Comparison of ENCODE assay signal across 10 cellular contexts in genomic region chr7:150992833-150993302, GRCh38. TPM values are rescaled to one million over a fixed set of nuclear protein-coding genes. Genes with fewer than 3 reads are reported as not detected.
DNase-seq lines count a peak whose midpoint lies in the region; ATAC-seq, FAIRE-seq and TF ChIP-seq lines count a peak whose summit lies in the region.
"Had no signal": no experiment of that assay in that cellular context is flagged by ENCODE, and none has a peak within 500 bp of the region (broad histone marks: within the 10 kb centered on the region; RNA-seq: fewer than 3 reads in every experiment).

No MANE protein-coding gene starts in this region.

- H2AK5ac ChIP-seq in H9 (ENCODE audit: insufficient read length, low read length): no peak overlapping the region

- no peak overlapping the region for H3K14ac ChIP-seq in H9 (ENCODE audit: insufficient read depth, low read length)

- H3K4me2 ChIP-seq in H9 (ENCODE audit: insufficient read depth, insufficient read length, low read length): no peak overlapping the region

- no peaks in the 10 kb centered on the region for H3K36me3 ChIP-seq in Peyer's patch
- H3K36me3 ChIP-seq: thyroid gland had no signal

- ATAC-seq in SK-N-SH treated with all-trans-retinoic acid at 6 μM for 48 hours: peak; percentile 83
- no peak for ATAC-seq in HG02970 (IDR thresholded peaks at IDR 0.05; ENCODE audit: low FRiP score, unreplicated experiment)

- no peak overlapping the region for H4K8ac ChIP-seq in H9 (replicated peaks; ENCODE audit: insufficient read length, low read depth, low read length)

- no peak for TF ChIP-seq CTCF in H9 (conservative IDR thresholded peaks at IDR 0.05)
- no peak for TF ChIP-seq CTCF in Peyer's patch (IDR thresholded peaks at IDR 0.05)

- H4K5ac ChIP-seq in H9 (ENCODE audit: insufficient read length, low read depth, low read length): no peak overlapping the region

- no peaks in the 10 kb centered on the region for H3K79me2 ChIP-seq in H9 (ENCODE audit: insufficient read depth, low read length)

- no peak overlapping the region for H3K4me3 ChIP-seq in Peyer's patch
- H3K4me3 ChIP-seq: thyroid gland had no signal

- H3K79me1 ChIP-seq in H9 (ENCODE audit: insufficient read depth, low read depth, low read length, poor library complexity, severe bottlenecking): no peaks in the 10 kb centered on the region

- H3K23ac ChIP-seq in H9 (ENCODE audit: insufficient read length, low read depth, low read length): no peak overlapping the region

- peaks cover 0 to 12% (median 5%) of the 10 kb centered on the region in 3 experiments; a peak in 4 of 7 replicates for H3K36me3 Mint-ChIP-seq in H9 (ENCODE audit: insufficient read depth in 1 of 3, low read depth in 3 of 3)

- peaks cover 9 to 39% of the 10 kb centered on the region in 2 experiments for H3K4me1 Mint-ChIP-seq in H9

- no peak overlapping the region for H3K56ac ChIP-seq in H9 (ENCODE audit: insufficient read length, low read depth, low read length)

- no peak for TF ChIP-seq POLR2A in Peyer's patch (IDR thresholded peaks at IDR 0.05)

- no peaks in the 10 kb centered on the region; the same call in 1 of the 2 replicates for H3K27me3 ChIP-seq in H9 (ENCODE audit: insufficient read depth, low read length)
- H3K27me3 ChIP-seq in Peyer's patch: no peaks in the 10 kb centered on the region
- H3K27me3 ChIP-seq: thyroid gland had no signal

- H3K27ac Mint-ChIP-seq in H9: peak overlapping the region in 1 of 3 experiments; percentile 91; a peak in 3 of 7 replicates

- H3K4me3 Mint-ChIP-seq in H9: peak overlapping the region in 1 of 2 experiments; percentile 50; a peak in 1 of 5 replicates

- no peaks in the 10 kb centered on the region for H4K20me1 ChIP-seq in H9 (ENCODE audit: control insufficient read depth, insufficient read depth, insufficient read length)

- H3K4ac ChIP-seq in H9 (ENCODE audit: low read depth, low read length): no peak overlapping the region

- peaks cover 21% of the 10 kb centered on the region for H3K27me3 Mint-ChIP-seq in H9 (ENCODE audit: low read depth)

- WGBS in H9 (ENCODE audit: extremely low coverage, insufficient read length, low lambda C conversion rate): no CpG with 5 or more reads among the region's 5 CpGs

- no peak overlapping the region for H3K27ac ChIP-seq in H9 (ENCODE audit: insufficient read length, low read depth, low read length)
- peak overlapping the region in 2 of 4 donors; percentile 22 to 43 for H3K27ac ChIP-seq in Peyer's patch

- no peak for FAIRE-seq in HTR-8/SVneo (lab: Jason Lieb, UNC)
- FAIRE-seq: keratinocyte had no signal

- no peak overlapping the region for H2BK12ac ChIP-seq in H9 (ENCODE audit: insufficient read length, low read depth, low read length)

- H3K23me2 ChIP-seq in H9 (ENCODE audit: insufficient read length, low read depth, low read length, poor library complexity, severe bottlenecking): no peaks in the 10 kb centered on the region

- no peak overlapping the region for H2AFZ ChIP-seq in H9 (ENCODE audit: low read length)

- no peak overlapping the region for H2BK5ac ChIP-seq in H9 (ENCODE audit: insufficient read length, low read length)

- H3K9me3 ChIP-seq in H9 (ENCODE audit: control insufficient read depth, low read depth, low read length): no peaks in the 10 kb centered on the region
- H3K9me3 ChIP-seq in Peyer's patch: peaks cover 0 to 10% (median 3%) of the 10 kb centered on the region in 4 donors
- H3K9me3 ChIP-seq: thyroid gland had no signal

- H3K18ac ChIP-seq in H9 (ENCODE audit: insufficient read length, low read depth, low read length): no peak overlapping the region

- H3K4me1 ChIP-seq in H9 (ENCODE audit: insufficient read depth, low read length) (no peaks in the 10 kb centered on the region; the same call in 1 of the 2 replicates), Peyer's patch (peaks cover 0 to 11% (median 4%) of the 10 kb centered on the region in 4 donors)
- H3K4me1 ChIP-seq: thyroid gland had no signal

- peaks cover 9 to 15% of the 10 kb centered on the region in 2 experiments for H3K9me3 Mint-ChIP-seq in H9

- no peak overlapping the region for H2BK120ac ChIP-seq in H9 (ENCODE audit: low read depth, low read length, poor library complexity, severe bottlenecking)

- no peak overlapping the region for H3T11ph ChIP-seq in H9 (ENCODE audit: low read length)

- no peak overlapping the region for H2BK15ac ChIP-seq in H9 (ENCODE audit: low read depth, low read length)

- no peak overlapping the region for H2BK20ac ChIP-seq in H9 (ENCODE audit: low read depth, low read length, poor library complexity, severe bottlenecking)

- H3K9ac ChIP-seq in H9 (ENCODE audit: extremely low read depth, insufficient read length, low read length): no peak overlapping the region

- no peak overlapping the region for H4K91ac ChIP-seq in H9 (ENCODE audit: insufficient read length, low read depth, low read length)

- DNase-seq in COLO668 (lab: John Stamatoyannopoulos, UW; ENCODE audit: unreplicated experiment) (peak; percentile 35), H9 (peak; percentile 91), islet precursor cell (peak; percentile 87), HTR-8/SVneo (ENCODE audit: insufficient read length, low spot score) (no peak), epidermal melanocyte (ENCODE audit: insufficient read length, low spot score) (no peak), Peyer's patch (no peak)

TF ChIP-seq in SK-N-SH treated with all-trans-retinoic acid at 6 μM for 48 hours, 23 proteins besides CTCF, POLR2A, EP300 and RAD21 (continues in another document):
- TF ChIP-seq CSDC2 (CRISPR knock-in tag; IDR thresholded peaks at IDR 0.05) (no peak), ZC3H10 (CRISPR knock-in tag; IDR thresholded peaks at IDR 0.05) (no peak), ISL1 (CRISPR knock-in tag; IDR thresholded peaks at IDR 0.05) (no peak), ZNF565 (CRISPR knock-in tag; conservative IDR thresholded peaks at IDR 0.05; ENCODE audit: low read depth) (no peak), ZFP30 (CRISPR knock-in tag; IDR thresholded peaks at IDR 0.05) (no peak), CREB5 (CRISPR knock-in tag; IDR thresholded peaks at IDR 0.05; ENCODE audit: low read depth) (no peak), POU6F1 (CRISPR knock-in tag; IDR thresholded peaks at IDR 0.05; ENCODE audit: borderline replicate concordance, low read depth) (no peak), ZNF8 (CRISPR knock-in tag; IDR thresholded peaks at IDR 0.05) (no peak), ARNTL (CRISPR knock-in tag; IDR thresholded peaks at IDR 0.05; ENCODE audit: borderline replicate concordance, low read depth) (no peak), TOX (CRISPR knock-in tag; IDR thresholded peaks at IDR 0.05; ENCODE audit: borderline replicate concordance) (no peak)
- TF ChIP-seq, protein P1, sequence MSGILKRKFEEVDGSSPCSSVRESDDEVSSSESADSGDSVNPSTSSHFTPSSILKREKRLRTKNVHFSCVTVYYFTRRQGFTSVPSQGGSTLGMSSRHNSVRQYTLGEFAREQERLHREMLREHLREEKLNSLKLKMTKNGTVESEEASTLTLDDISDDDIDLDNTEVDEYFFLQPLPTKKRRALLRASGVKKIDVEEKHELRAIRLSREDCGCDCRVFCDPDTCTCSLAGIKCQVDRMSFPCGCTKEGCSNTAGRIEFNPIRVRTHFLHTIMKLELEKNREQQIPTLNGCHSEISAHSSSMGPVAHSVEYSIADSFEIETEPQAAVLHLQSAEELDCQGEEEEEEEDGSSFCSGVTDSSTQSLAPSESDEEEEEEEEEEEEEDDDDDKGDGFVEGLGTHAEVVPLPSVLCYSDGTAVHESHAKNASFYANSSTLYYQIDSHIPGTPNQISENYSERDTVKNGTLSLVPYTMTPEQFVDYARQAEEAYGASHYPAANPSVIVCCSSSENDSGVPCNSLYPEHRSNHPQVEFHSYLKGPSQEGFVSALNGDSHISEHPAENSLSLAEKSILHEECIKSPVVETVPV (CRISPR knock-in tag; IDR thresholded peaks at IDR 0.05): no peak

RNA-seq across cellular contexts. Expression of gene NOS3, which starts 2.1 kb away (rescaled TPM):
- total RNA-seq in H9 (2021): 4.5 and 4.7 TPM in 2 replicates
- 10 to 100 TPM in 1 of 4 donors, 1 to 10 TPM in 3; 1.2 to 18.2 (median 5.4) TPM for total RNA-seq in Peyer's patch

RNA-seq across cellular contexts. Expression of gene KCNH2, which starts 14.7 kb away (rescaled TPM):
- 4.3 and 4.5 TPM in 2 replicates for total RNA-seq in H9 (2021)
- total RNA-seq in Peyer's patch: 1 to 10 TPM; 2.4 to 8.5 (median 3.4) TPM

RNA-seq across cellular contexts. Expression of gene ATG9B, which starts 31.4 kb away (rescaled TPM):
- total RNA-seq in H9 (2021) (1.5 and 2.0 TPM in 2 replicates), Peyer's patch (under 1 TPM in 2 of 4 donors, not detected in 2; 0.27 to 0.28 TPM)

RNA-seq across cellular contexts. Expression of gene ABCB8, which starts 35.4 kb away (rescaled TPM):
- 22.1 and 23.9 TPM in 2 replicates for total RNA-seq in H9 (2021)
- total RNA-seq in Peyer's patch: 10 to 100 TPM; 23.1 to 79.7 (median 42.7) TPM

RNA-seq across cellular contexts. Expression of gene ASIC3, which starts 55.5 kb away (rescaled TPM):
- total RNA-seq in H9 (2021): 1.7 and 2.3 TPM in 2 replicates
- 10 to 100 TPM in 1 of 4 donors, 1 to 10 TPM in 3; 2.5 to 10.7 (median 5.0) TPM for total RNA-seq in Peyer's patch

Comparison
In these comparisons a context has a peak if more than half of its experiments do, and no peak if none do; other contexts are left out.
1. DNase-seq: peak in COLO668 (single experiment), H9 (single experiment) and islet precursor cell (single experiment); none in HTR-8/SVneo (single experiment), epidermal melanocyte (single experiment) and Peyer's patch (0 of 3).